8 cellular contexts compared by ENCODE assay signal in genomic region chr17:64781013-64781392, GRCh38.
A peak's percentile ranks its signal among the peaks of the same experiment; 100 is the strongest.
DNase-seq lines count a peak whose midpoint lies in the region; ATAC-seq and TF ChIP-seq lines count a peak whose summit lies in the region.

No MANE protein-coding gene starts in this region.

- in situ Hi-C loops in astrocyte of the cerebellum (cut with HindIII; ENCODE audit: low sequenced_read_pairs): no loop called here

- H3K36me3 ChIP-seq in upper lobe of left lung: peaks cover 0 to 37% (median 26%) of the 10 kb centered on the region in 4 donors

- peak overlapping the region; percentile 79 for H3K4me3 Mint-ChIP-seq in activated naive CD4-positive, alpha-beta T cell treated with anti-CD3 and anti-CD28 coated beads, Interleukin-2, amount 10 ng/mL, durations not matched to agents 7 days and 5 days

- H3K27me3 ChIP-seq in upper lobe of left lung: no peaks in the 10 kb centered on the region

- no peak for TF ChIP-seq POLR2A in upper lobe of left lung (IDR thresholded peaks at IDR 0.05)

- TF ChIP-seq CTCF in astrocyte of the cerebellum (IDR thresholded peaks at IDR 0.05; ENCODE audit: low read depth, low read length, missing control alignments): no peak
- no peak for TF ChIP-seq CTCF in upper lobe of left lung (IDR thresholded peaks at IDR 0.05)

- intact Hi-C loops in left colon (cut with DNase I, micrococcal nuclease): no loop called here

- H3K27me3 Mint-ChIP-seq in activated naive CD4-positive, alpha-beta T cell treated with anti-CD3 and anti-CD28 coated beads, Interleukin-2, amount 10 ng/mL, durations not matched to agents 7 days and 5 days: peaks cover 41% of the 10 kb centered on the region

- WGBS in upper lobe of left lung, 2 donors: 3% methylated on average over 7 of the region's 31 CpGs; no CpG with 5 or more reads in 1 of the 2 donors

- no peaks in the 10 kb centered on the region for H3K9me3 Mint-ChIP-seq in activated naive CD4-positive, alpha-beta T cell treated with anti-CD3 and anti-CD28 coated beads, Interleukin-2, amount 10 ng/mL, durations not matched to agents 7 days and 5 days

- CTCF ChIA-PET in activated naive CD4-positive, alpha-beta T cell treated with anti-CD3 and anti-CD28 coated beads, Interleukin-2, amount 10 ng/mL, durations not matched to agents 7 days and 5 days (lab: Charles Lee): interaction anchor here (1.3 kb wide), 1 partner anchor 12 kb away, joined by 3 read pairs; no protein-coding TSS in a partner anchor

- no peak for DNase-seq in activated naive CD4-positive, alpha-beta T cell treated with anti-CD3 and anti-CD28 coated beads, Interleukin-2, amount 10 ng/mL, durations not matched to agents 7 days and 5 days
- no peak for DNase-seq in activated naive CD4-positive, alpha-beta T cell (lab: John Stamatoyannopoulos, UW)
- DNase-seq in astrocyte of the cerebellum (ENCODE audit: low read depth): no peak
- no peak for DNase-seq in left colon
- DNase-seq in upper lobe of left lung: peak in 1 of 2 donors; percentile 86
- DNase-seq in stimulated activated CD4-positive, alpha-beta T cell treated with anti-CD3 and anti-CD28 coated beads, Interleukin-4, amount 100 ng/mL, for 4 hours: no peak

- ATAC-seq in left colon: peak; percentile 25
- peak; percentile 3 to 41 for ATAC-seq in upper lobe of left lung (ENCODE audit: low FRiP score in 2 of 2)
- ATAC-seq in HG03045 (IDR thresholded peaks at IDR 0.05; ENCODE audit: unreplicated experiment): no peak
- ATAC-seq in GM21515 (IDR thresholded peaks at IDR 0.05; ENCODE audit: unreplicated experiment): no peak

- H3K9me3 ChIP-seq in upper lobe of left lung: no peaks in the 10 kb centered on the region

- H3K4me1 Mint-ChIP-seq in activated naive CD4-positive, alpha-beta T cell treated with anti-CD3 and anti-CD28 coated beads, Interleukin-2, amount 10 ng/mL, durations not matched to agents 7 days and 5 days: peaks cover 43% of the 10 kb centered on the region

- peaks cover 51 to 64% (median 61%) of the 10 kb centered on the region in 4 donors for H3K4me1 ChIP-seq in upper lobe of left lung

- peak overlapping the region; percentile 80 for H3K27ac Mint-ChIP-seq in activated naive CD4-positive, alpha-beta T cell treated with anti-CD3 and anti-CD28 coated beads, Interleukin-2, amount 10 ng/mL, durations not matched to agents 7 days and 5 days

- no peak for TF ChIP-seq EP300 in upper lobe of left lung (IDR thresholded peaks at IDR 0.05)

- H3K27ac ChIP-seq in upper lobe of left lung: peak overlapping the region; percentile 90 to 96 (median 91)

- H3K36me3 Mint-ChIP-seq in activated naive CD4-positive, alpha-beta T cell treated with anti-CD3 and anti-CD28 coated beads, Interleukin-2, amount 10 ng/mL, durations not matched to agents 7 days and 5 days: peaks cover 19% of the 10 kb centered on the region

- H3K4me3 ChIP-seq in astrocyte of the cerebellum (ENCODE audit: low read depth, low read length) (peak overlapping the region; percentile 22), upper lobe of left lung (peak overlapping the region; percentile 58 to 81 (median 66))

Comparison
In these comparisons a context has a peak if more than half of its experiments do, and no peak if none do; other contexts are left out.
1. ATAC-seq: peak in left colon (single experiment) and upper lobe of left lung (2 of 2); none in HG03045 (single experiment) and GM21515 (single experiment).